10 cellular contexts compared by ENCODE assay signal in genomic region chr7:92904292-92905131, GRCh38.
DNase-seq lines count a peak whose midpoint lies in the region; ATAC-seq, FAIRE-seq and TF ChIP-seq lines count a peak whose summit lies in the region.
"Had no signal": no experiment of that assay in that cellular context is flagged by ENCODE, and none has a peak within 500 bp of the region (broad histone marks: within the 10 kb centered on the region; RNA-seq: fewer than 3 reads in every experiment).

No MANE protein-coding gene starts in this region.

- peak overlapping the region; percentile 97 for H2AK5ac ChIP-seq in IMR-90 (ENCODE audit: low read depth, low read length)

- peaks cover 27% of the 10 kb centered on the region for H3K9me3 Mint-ChIP-seq in activated CD4-positive, alpha-beta T cell treated with anti-CD3 and anti-CD28 coated beads, Interleukin-2, amount 10 ng/mL, durations not matched to agents 24 days and 14 days

- peak overlapping the region; percentile 94 for H3K27ac Mint-ChIP-seq in activated CD4-positive, alpha-beta T cell treated with anti-CD3 and anti-CD28 coated beads, Interleukin-2, amount 10 ng/mL, durations not matched to agents 24 days and 14 days

- H2BK5ac ChIP-seq in IMR-90 (ENCODE audit: low read depth, low read length, poor library complexity, severe bottlenecking), result peak overlapping the region; percentile 93

- H3K9me1 ChIP-seq in IMR-90 (ENCODE audit: insufficient read depth, low read length), result peaks cover 5% of the 10 kb centered on the region
- H3K9me1 ChIP-seq in endothelial cell of umbilical vein (replicated peaks; ENCODE audit: control insufficient read depth, extremely low read depth, insufficient read depth, low read length), result no peaks in the 10 kb centered on the region

- peaks cover 0 to 4% of the 10 kb centered on the region in 2 experiments; a peak in 1 of 4 replicates for H3K79me1 ChIP-seq in IMR-90 (ENCODE audit: low read depth in 1 of 2, low read length in 2 of 2)

- peak overlapping the region; percentile 10; the same call in 1 of the 2 replicates for H3K27ac ChIP-seq in IMR-90 (ENCODE audit: insufficient read depth, low read length)
- no peak overlapping the region for H3K27ac ChIP-seq in endothelial cell of umbilical vein (ENCODE audit: insufficient read depth, low read depth, low read length)
- H3K27ac ChIP-seq in MM.1S (ENCODE audit: low read length), result no peak overlapping the region
- H3K27ac ChIP-seq: KMS-11, thoracic aorta had no signal

- POLR2A ChIA-PET in IMR-90 (lab: Charles Lee; ENCODE audit: unreplicated experiment) (no interaction called here), endothelial cell of umbilical vein (lab: Charles Lee) (interaction anchor here (0.5 kb wide), 1 partner anchor 155 kb away, joined by 5 read pairs; no protein-coding TSS in a partner anchor)

- H3K4me3 ChIP-seq in IMR-90 (ENCODE audit: insufficient read depth, low read depth, low read length) (no peak overlapping the region), endothelial cell of umbilical vein (replicated peaks in 1 of 3; ENCODE audit: insufficient read depth in 1 of 3, low read depth in 1 of 3, low read length in 3 of 3) (no peak overlapping the region), MM.1S (ENCODE audit: low read length) (no peak overlapping the region)
- H3K4me3 ChIP-seq: thoracic aorta had no signal

- no peaks in the 10 kb centered on the region for H3F3A ChIP-seq in MM.1S (ENCODE audit: insufficient read depth, low read length)

- peak overlapping the region; percentile 99 for H2BK20ac ChIP-seq in IMR-90 (ENCODE audit: low read depth, low read length)

- peak; percentile 43 for FAIRE-seq in endothelial cell of umbilical vein (lab: Jason Lieb, UNC)

- peak overlapping the region; percentile 96 for H3K4ac ChIP-seq in IMR-90 (ENCODE audit: low read depth, low read length)

- H3K9me3 ChIP-seq in IMR-90 (ENCODE audit: control insufficient read depth, insufficient read depth, low read length), result no peaks in the 10 kb centered on the region
- H3K9me3 ChIP-seq in endothelial cell of umbilical vein (replicated peaks; ENCODE audit: control insufficient read depth, insufficient read depth, low read length), result no peaks in the 10 kb centered on the region
- H3K9me3 ChIP-seq in MM.1S (replicated peaks; ENCODE audit: insufficient read depth, low read length), result no peaks in the 10 kb centered on the region
- H3K9me3 ChIP-seq: thoracic aorta had no signal

- H3K79me2 ChIP-seq in endothelial cell of umbilical vein (ENCODE audit: control insufficient read depth, insufficient read depth, low read length) (no peaks in the 10 kb centered on the region), MM.1S (ENCODE audit: low read length) (no peaks in the 10 kb centered on the region)

- TF ChIP-seq POLR2A in IMR-90 (IDR thresholded peaks at IDR 0.05; ENCODE audit: low read depth, low read length) (no peak), endothelial cell of umbilical vein (IDR thresholded peaks at IDR 0.05; ENCODE audit: low read depth, low read length) (no peak)

- H4K91ac ChIP-seq in IMR-90 (ENCODE audit: insufficient read depth, low read depth, low read length), result peak overlapping the region; percentile 70

- H3K4me1 ChIP-seq in IMR-90 (ENCODE audit: control insufficient read depth, insufficient read depth, low read length) (peaks cover 6% of the 10 kb centered on the region), endothelial cell of umbilical vein (ENCODE audit: control insufficient read depth, extremely low read depth, insufficient read depth, low read length) (no peaks in the 10 kb centered on the region), MM.1S (ENCODE audit: low read length) (no peaks in the 10 kb centered on the region)

- H2AFZ ChIP-seq in IMR-90 (replicated peaks; ENCODE audit: low read length, poor library complexity), result peak overlapping the region; percentile 83
- no peak overlapping the region for H2AFZ ChIP-seq in endothelial cell of umbilical vein (ENCODE audit: low read depth, low read length)
- no peak overlapping the region for H2AFZ ChIP-seq in MM.1S (ENCODE audit: low read length)

- H3K27me3 ChIP-seq in IMR-90 (ENCODE audit: control insufficient read depth, insufficient read depth, low read length), result no peaks in the 10 kb centered on the region
- H3K27me3 ChIP-seq in endothelial cell of umbilical vein (ENCODE audit: control insufficient read depth in 2 of 2, insufficient read depth in 2 of 2, low read length in 2 of 2), result no peaks in the 10 kb centered on the region
- no peaks in the 10 kb centered on the region for H3K27me3 ChIP-seq in MM.1S (replicated peaks; ENCODE audit: insufficient read depth, low read length)

- peak overlapping the region; percentile 74; the same call in 1 of the 2 replicates for H4K5ac ChIP-seq in IMR-90 (ENCODE audit: low read depth, low read length)

- peak; percentile 98 for ATAC-seq in GM21529 (IDR thresholded peaks at IDR 0.05; ENCODE audit: unreplicated experiment)
- peak; percentile 99 for ATAC-seq in IMR-90 (ENCODE audit: low read depth)

- H3K9ac ChIP-seq in IMR-90 (ENCODE audit: low read depth, low read length) (no peak overlapping the region), endothelial cell of umbilical vein (replicated peaks; ENCODE audit: extremely low read depth, insufficient read depth, low read length) (no peak overlapping the region), MM.1S (ENCODE audit: low read length) (no peak overlapping the region)
- H3K9ac ChIP-seq: KMS-11 had no signal

- no peak for TF ChIP-seq CTCF in IMR-90 (conservative IDR thresholded peaks at IDR 0.05; ENCODE audit: low read depth, low read length)
- no peak for TF ChIP-seq CTCF in endothelial cell of umbilical vein (IDR thresholded peaks at IDR 0.05; ENCODE audit: extremely low read depth in 1 of 2, insufficient read depth in 1 of 2, low read depth in 1 of 2, low read length in 2 of 2)
- no peak for TF ChIP-seq CTCF in MM.1S (IDR thresholded peaks at IDR 0.05; ENCODE audit: low read length)

- WGBS in IMR-90 (ENCODE audit: extremely low coverage in 2 of 2, insufficient read length in 1 of 2), 2 experiments, result 94% methylated on average over 2 of the region's 7 CpGs; no CpG with 5 or more reads in 1 of the 2 experiments

- in situ Hi-C loops in IMR-90 (cut with MboI; ENCODE audit: low sequenced_read_pairs), result no loop called here

- intact Hi-C loops in IMR-90 (cut with micrococcal nuclease), result loop anchor here (10.0 kb wide), 2 partner anchors 150 to 260 kb away; no protein-coding TSS in a partner anchor
- intact Hi-C loops in activated CD4-positive, alpha-beta T cell treated with anti-CD3 and anti-CD28 coated beads, Interleukin-2, amount 10 ng/mL, durations not matched to agents 24 days and 14 days (cut with micrococcal nuclease), result loop anchor here (1.0 to 5.0 kb wide), 18 partner anchors 29 to 377 kb away; partner anchors contain the start of genes CDK6, PEX1, RBM48 and SAMD9
- intact Hi-C loops in endothelial cell of umbilical vein (cut with micrococcal nuclease), result no loop called here

- CTCF ChIA-PET in IMR-90 (lab: Yijun Ruan, JAX), result interaction anchor here (0.6 kb wide), 1 partner anchor 41 kb away, joined by 3 read pairs; no protein-coding TSS in a partner anchor
- CTCF ChIA-PET in endothelial cell of umbilical vein (lab: Charles Lee), result interaction anchor here (1.1 to 1.3 kb wide), 2 partner anchors 71 to 107 kb away, joined by 3 read pairs; no protein-coding TSS in a partner anchor

- H3K18ac ChIP-seq in IMR-90 (ENCODE audit: low read depth, low read length), result peak overlapping the region; percentile 84; the same call in 1 of the 2 replicates

- H3K14ac ChIP-seq in IMR-90 (replicated peaks; ENCODE audit: low read depth, low read length), result peak overlapping the region; percentile 95

- H4K20me1 ChIP-seq in IMR-90 (ENCODE audit: insufficient read depth, low read length) (no peaks in the 10 kb centered on the region), endothelial cell of umbilical vein (replicated peaks; ENCODE audit: control insufficient read depth, extremely low read depth, insufficient read depth, low read length) (no peaks in the 10 kb centered on the region), MM.1S (ENCODE audit: insufficient read depth, low read length) (no peaks in the 10 kb centered on the region)

- dilution Hi-C loops in IMR-90 (cut with HindIII; ENCODE audit: low sequenced_read_pairs, unreplicated experiment), result no loop called here
- dilution Hi-C loops in endothelial cell of umbilical vein (cut with MboI; ENCODE audit: extremely low pct_ligation_motif_present, low sequenced_read_pairs), result no loop called here

- H3K27me3 Mint-ChIP-seq in activated CD4-positive, alpha-beta T cell treated with anti-CD3 and anti-CD28 coated beads, Interleukin-2, amount 10 ng/mL, durations not matched to agents 24 days and 14 days, result no peaks in the 10 kb centered on the region

- peaks cover 21% of the 10 kb centered on the region for H3K4me1 Mint-ChIP-seq in activated CD4-positive, alpha-beta T cell treated with anti-CD3 and anti-CD28 coated beads, Interleukin-2, amount 10 ng/mL, durations not matched to agents 24 days and 14 days

- peak overlapping the region; percentile 33 to 87; a peak in 3 of 4 replicates for H4K8ac ChIP-seq in IMR-90 (ENCODE audit: low read depth in 2 of 2, low read length in 2 of 2)

- no peaks in the 10 kb centered on the region for H3K9me2 ChIP-seq in MM.1S (replicated peaks; ENCODE audit: insufficient read depth, low read length)

- H2BK120ac ChIP-seq in IMR-90 (ENCODE audit: low read depth, low read length), result peak overlapping the region; percentile 98

- no peaks in the 10 kb centered on the region for H3K36me3 ChIP-seq in IMR-90 (ENCODE audit: control insufficient read depth, insufficient read depth, low read length)
- H3K36me3 ChIP-seq in endothelial cell of umbilical vein (ENCODE audit: control insufficient read depth in 2 of 2, extremely low read depth in 1 of 2, insufficient read depth in 2 of 2, low read length in 2 of 2), result no peaks in the 10 kb centered on the region
- no peaks in the 10 kb centered on the region for H3K36me3 ChIP-seq in MM.1S (replicated peaks; ENCODE audit: insufficient read depth, low read length)
- H3K36me3 ChIP-seq: thoracic aorta had no signal

- DNase-seq in COLO829 (ENCODE audit: low spot score) (peak; percentile 50), IMR-90 (peak; percentile 97), endothelial cell of umbilical vein (ENCODE audit: low read depth, low spot score) (peak; percentile 56), hippocampal formation (lab: John Stamatoyannopoulos, UW) (no peak), MM.1S (no peak)
- DNase-seq in activated CD4-positive, alpha-beta T cell treated with anti-CD3 and anti-CD28 coated beads, Interleukin-2, amount 10 ng/mL, durations not matched to agents 24 days and 14 days, result peak; percentile 93
- DNase-seq in stimulated activated CD4-positive, alpha-beta T cell treated with anti-CD3 and anti-CD28 coated beads, Interleukin-2, amount 100 ng/mL, for 4 hours (ENCODE audit: low read depth), result peak; percentile 86

- peak overlapping the region; percentile 53 for H3K56ac ChIP-seq in IMR-90 (ENCODE audit: extremely low read depth, insufficient read depth, low read length)

- H3K23ac ChIP-seq in IMR-90 (ENCODE audit: low read depth, low read length), result peak overlapping the region; percentile 78

- H3K4me2 ChIP-seq in IMR-90 (ENCODE audit: low read depth, low read length) (peak overlapping the region; percentile 86; the same call in 1 of the 2 replicates), endothelial cell of umbilical vein (ENCODE audit: insufficient read depth, low read length) (no peak overlapping the region), MM.1S (ENCODE audit: low read depth, low read length) (no peak overlapping the region)
- H3K4me2 ChIP-seq: KMS-11 had no signal

- peak overlapping the region; percentile 53 for H3K4me3 Mint-ChIP-seq in activated CD4-positive, alpha-beta T cell treated with anti-CD3 and anti-CD28 coated beads, Interleukin-2, amount 10 ng/mL, durations not matched to agents 24 days and 14 days

- peak overlapping the region; percentile 99 for H2BK15ac ChIP-seq in IMR-90 (ENCODE audit: low read depth, low read length)

- peaks cover 12% of the 10 kb centered on the region for H3K36me3 Mint-ChIP-seq in activated CD4-positive, alpha-beta T cell treated with anti-CD3 and anti-CD28 coated beads, Interleukin-2, amount 10 ng/mL, durations not matched to agents 24 days and 14 days (ENCODE audit: low read depth)

- peak; percentile 5; the same call in 1 of the 2 replicates for TF ChIP-seq RAD21 in IMR-90 (IDR thresholded peaks at IDR 0.05; ENCODE audit: low read length)

- H2AK9ac ChIP-seq in IMR-90 (replicated peaks; ENCODE audit: low read depth, low read length, poor library complexity), result peak overlapping the region; percentile 80

- BruUV-seq in IMR-90 (replicated peaks; lab: Mats Ljungman, UMichigan), result no TSS peak
- BruUV-seq in endothelial cell of umbilical vein (replicated peaks; lab: Mats Ljungman, UMichigan), result no TSS peak

Comparison
In these comparisons a context has a peak if more than half of its experiments do, and no peak if none do; other contexts are left out.
1. DNase-seq: peak in COLO829 (single experiment), IMR-90 (single experiment), activated CD4-positive, alpha-beta T cell treated with anti-CD3 and anti-CD28 coated beads, Interleukin-2, amount 10 ng/mL, durations not matched to agents 24 days and 14 days (single experiment), endothelial cell of umbilical vein (single experiment) and stimulated activated CD4-positive, alpha-beta T cell treated with anti-CD3 and anti-CD28 coated beads, Interleukin-2, amount 100 ng/mL, for 4 hours (single experiment); none in hippocampal formation (0 of 2) and MM.1S (single experiment).